ENCODE assay signal across 11 cellular contexts in genomic region chr1:27010226-27010994, GRCh38. TPM values are rescaled to one million over a fixed set of nuclear protein-coding genes. Genes with fewer than 3 reads are reported as not detected.
DNase-seq lines count a peak whose midpoint lies in the region; ATAC-seq and TF ChIP-seq lines count a peak whose summit lies in the region.
"Had no signal": no experiment of that assay in that cellular context is flagged by ENCODE, and none has a peak within 500 bp of the region (broad histone marks: within the 10 kb centered on the region; RNA-seq: fewer than 3 reads in every experiment).

No MANE protein-coding gene starts in this region.

- H3K79me2 ChIP-seq in fibroblast of lung (ENCODE audit: control insufficient read depth, insufficient read depth, low read length) = no peaks in the 10 kb centered on the region

- CTCF ChIA-PET in AG04449 (lab: Yijun Ruan, JAX) = interaction anchor here (0.9 to 7.7 kb wide), 6 partner anchors 11 to 94 kb away, joined by 3 to 122 read pairs (median 3); partner anchors contain the start of gene TRNP1
- CTCF ChIA-PET in RWPE1 (lab: Yijun Ruan, JAX) = interaction anchor here (0.5 to 3.0 kb wide), 5 partner anchors 9 to 44 kb away, joined by 3 to 26 read pairs (median 9); no protein-coding TSS in a partner anchor

- intact Hi-C loops in ovary (cut with DNase I) = no loop called here

- no peaks in the 10 kb centered on the region for H3K27me3 ChIP-seq in fibroblast of lung (ENCODE audit: control insufficient read depth, insufficient read depth, low read length)
- H3K27me3 ChIP-seq in ovary = no peaks in the 10 kb centered on the region

- H3K4me3 ChIP-seq in AG04449 (ENCODE audit: low read depth, low read length) = peak overlapping the region; percentile 66
- no peak overlapping the region for H3K4me3 ChIP-seq in fibroblast of lung (replicated peaks in 1 of 4; ENCODE audit: control extremely low read depth in 1 of 4, insufficient read depth in 1 of 4, low read depth in 3 of 4, low read length in 4 of 4)
- H3K4me3 ChIP-seq in ovary = peak overlapping the region; percentile 11

- DNase-seq in AG04449 (ENCODE audit: low read depth, low spot score) (no peak), RWPE1 (ENCODE audit: low spot score) (no peak), fibroblast of lung (ENCODE audit: low read depth in 2 of 2) (no peak), ovary (no peak), NCI-H1436 treated with DMSO at 0.1 percent for 48 hours (lab: John Stamatoyannopoulos, UW) (no peak)
- DNase-seq: retina had no signal

- no peaks in the 10 kb centered on the region for H3K9me3 ChIP-seq in fibroblast of lung (ENCODE audit: control insufficient read depth, insufficient read depth, low read depth, low read length)
- no peaks in the 10 kb centered on the region for H3K9me3 ChIP-seq in ovary

- peak overlapping the region; percentile 72 for H3K4me2 ChIP-seq in fibroblast of lung (ENCODE audit: extremely low read depth, insufficient read depth, low read length)

- 48 to 54% (median 53%) methylated on average over 5 of the region's 5 CpGs for WGBS in ovary, 3 donors

- H3K36me3 ChIP-seq in fibroblast of lung (ENCODE audit: control insufficient read depth, insufficient read depth, low read length) (peaks cover 3% of the 10 kb centered on the region), ovary (no peaks in the 10 kb centered on the region)

- no peak overlapping the region for H3K9ac ChIP-seq in fibroblast of lung (ENCODE audit: insufficient read depth, low read length)

- no peaks in the 10 kb centered on the region for H4K20me1 ChIP-seq in fibroblast of lung (ENCODE audit: control insufficient read depth, extremely low read depth, insufficient read depth, low read length)

- POLR2A ChIA-PET in AG04449 (lab: Yijun Ruan, JAX) (interaction anchor here (0.6 to 2.6 kb wide), 2 partner anchors 12 to 23 kb away, joined by 3 to 8 read pairs; no protein-coding TSS in a partner anchor), RWPE1 (lab: Yijun Ruan, JAX; ENCODE audit: low non-redundant PET) (interaction anchor here (0.5 to 2.6 kb wide), 2 partner anchors 13 to 535 kb away, joined by 3 to 21 read pairs; no protein-coding TSS in a partner anchor)

- TF ChIP-seq CTCF in AG04449 (IDR thresholded peaks at IDR 0.05; ENCODE audit: insufficient read depth, low read length, missing control alignments) (no peak), RWPE1 (conservative IDR thresholded peaks at IDR 0.05; ENCODE audit: low read depth) (no peak), fibroblast of lung (conservative IDR thresholded peaks at IDR 0.05 in 1 of 2, IDR thresholded peaks at IDR 0.05 in 1 of 2; ENCODE audit: low read depth in 1 of 2, low read length in 2 of 2) (no peak), ovary (IDR thresholded peaks at IDR 0.05) (no peak)

- no peak for TF ChIP-seq EP300 in ovary (IDR thresholded peaks at IDR 0.05)

- H2AFZ ChIP-seq in fibroblast of lung (ENCODE audit: low read length) = no peak overlapping the region

- peak overlapping the region; percentile 99 for H3K27ac ChIP-seq in RWPE1
- H3K27ac ChIP-seq in fibroblast of lung (ENCODE audit: insufficient read depth, low read length) = peak overlapping the region; percentile 16
- no peak overlapping the region for H3K27ac ChIP-seq in ovary

- ATAC-seq in GM19467 (IDR thresholded peaks at IDR 0.05; ENCODE audit: unreplicated experiment) (no peak), HG02610 (IDR thresholded peaks at IDR 0.05; ENCODE audit: unreplicated experiment) (no peak), HG02759 (IDR thresholded peaks at IDR 0.05; ENCODE audit: unreplicated experiment) (no peak)

- H3K4me1 ChIP-seq in fibroblast of lung (ENCODE audit: control insufficient read depth, extremely low read depth, insufficient read depth, low read length) = peaks cover 5% of the 10 kb centered on the region
- peaks cover 4% of the 10 kb centered on the region for H3K4me1 ChIP-seq in ovary (ENCODE audit: insufficient read depth)

- no peak for TF ChIP-seq POLR2A in ovary (IDR thresholded peaks at IDR 0.05)

RNA-seq across cellular contexts. Expression of gene TENT5B, which starts 2.2 kb away (rescaled TPM):
- total RNA-seq in fibroblast of lung (0.50 and 1.0 TPM in 2 replicates), ovary (1 to 10 TPM in 6 of 7 donors, under 1 TPM in 1; 0.33 to 7.4 (median 2.3) TPM)
- polyA plus RNA-seq in fibroblast of lung (1.9 and 9.3 TPM in 2 replicates), ovary (1 to 10 TPM; 2.9 to 5.3 TPM)
- polyA plus RNA-seq in fibroblast of lung (2012) = 2.0 and 10.8 TPM in 2 replicates
- polyA minus RNA-seq in fibroblast of lung (ENCODE audit: low replicate concordance) = 3.7 and 13.7 TPM in 2 replicates
- total RNA-seq: activated T-helper 1 cell treated with anti-CD3 and anti-CD28 coated beads, Interleukin-12 subunit alpha, Interleukin-12 subunit beta, Interleukin-2, Interleukin-4 antibody, amounts not matched to agents 30 ng/mL and 10 ng/mL and 1 ng/mL, durations not matched to agents 14 hours and 24 hours and 36 hours; OCI-LY7 had no signal

RNA-seq across cellular contexts. Expression of gene TRNP1, which starts 16.9 kb away (rescaled TPM):
- total RNA-seq in fibroblast of lung = 10.8 and 16.2 TPM in 2 replicates
- polyA plus RNA-seq in fibroblast of lung = 32.6 and 66.9 TPM in 2 replicates
- 27.5 and 54.1 TPM in 2 replicates for polyA plus RNA-seq in fibroblast of lung (2012)
- polyA minus RNA-seq in fibroblast of lung (ENCODE audit: low replicate concordance) = 9.0 and 25.6 TPM in 2 replicates
- 10 to 100 TPM in 1 of 7 donors, 1 to 10 TPM in 3, under 1 TPM in 3; 0.25 to 23.8 (median 2.9) TPM for total RNA-seq in ovary
- 10 to 100 TPM in 1 of 2 donors, 1 to 10 TPM in 1; 4.2 to 18.0 TPM for polyA plus RNA-seq in ovary

RNA-seq across cellular contexts. Expression of gene KDF1, which starts 50.1 kb away (rescaled TPM):
- total RNA-seq in fibroblast of lung = not detected in 2 replicates
- polyA plus RNA-seq in fibroblast of lung = 0.05 TPM in 1 of 2 replicates, not detected in the other
- not detected in 2 replicates for polyA plus RNA-seq in fibroblast of lung (2012)
- polyA minus RNA-seq in fibroblast of lung (ENCODE audit: low replicate concordance) = not detected in 2 replicates
- 10 to 100 TPM in 1 of 7 donors, 1 to 10 TPM in 1, under 1 TPM in 2, not detected in 3; 0.59 to 11.0 (median 0.84) TPM for total RNA-seq in ovary
- under 1 TPM in 1 of 2 donors, not detected in 1; 0.08 TPM for polyA plus RNA-seq in ovary
- total RNA-seq: activated T-helper 1 cell treated with anti-CD3 and anti-CD28 coated beads, Interleukin-12 subunit alpha, Interleukin-12 subunit beta, Interleukin-2, Interleukin-4 antibody, amounts not matched to agents 30 ng/mL and 10 ng/mL and 1 ng/mL, durations not matched to agents 14 hours and 24 hours and 36 hours; OCI-LY7 had no signal

Comparison
In these comparisons a context has a peak if more than half of its experiments do, and no peak if none do; other contexts are left out.
1. H3K4me3 ChIP-seq: peak in AG04449 (single experiment) and ovary (single experiment); none in fibroblast of lung (0 of 4).
2. H3K27ac ChIP-seq: peak in RWPE1 (single experiment) and fibroblast of lung (single experiment); none in ovary (0 of 2).